28 cellular contexts compared by ENCODE assay signal in genomic region chr11:103618532-103618931, GRCh38.
DNase-seq lines count a peak whose midpoint lies in the region; ATAC-seq, FAIRE-seq and TF ChIP-seq lines count a peak whose summit lies in the region.
"Had no signal": no experiment of that assay in that cellular context is flagged by ENCODE, and none has a peak within 500 bp of the region (broad histone marks: within the 10 kb centered on the region; RNA-seq: fewer than 3 reads in every experiment).

No MANE protein-coding gene starts in this region.

- no peaks in the 10 kb centered on the region for H3K27me3 ChIP-seq in BJ (ENCODE audit: control insufficient read depth, insufficient read depth, low read length)
- no peaks in the 10 kb centered on the region for H3K27me3 ChIP-seq in IMR-90 (ENCODE audit: control insufficient read depth, insufficient read depth, low read length)
- no peaks in the 10 kb centered on the region for H3K27me3 ChIP-seq in astrocyte (ENCODE audit: insufficient read depth, low read length)
- H3K27me3 ChIP-seq in sigmoid colon = no peaks in the 10 kb centered on the region
- H3K27me3 ChIP-seq in PC-3 (ENCODE audit: low read length) = no peaks in the 10 kb centered on the region
- H3K27me3 ChIP-seq: adrenal gland, MG63, spleen had no signal

- H3K56ac ChIP-seq in IMR-90 (ENCODE audit: extremely low read depth, insufficient read depth, low read length) = no peak overlapping the region

- peaks cover 4% of the 10 kb centered on the region for H3K4me1 ChIP-seq in IMR-90 (ENCODE audit: control insufficient read depth, insufficient read depth, low read length)
- H3K4me1 ChIP-seq in astrocyte (ENCODE audit: insufficient read depth, low read length) = no peaks in the 10 kb centered on the region
- H3K4me1 ChIP-seq in sigmoid colon = no peaks in the 10 kb centered on the region
- H3K4me1 ChIP-seq in PC-3 (ENCODE audit: insufficient read depth, low read length) = no peaks in the 10 kb centered on the region
- H3K4me1 ChIP-seq: adrenal gland, psoas muscle, spleen had no signal

- no peak overlapping the region for H3K27ac Mint-ChIP-seq in astrocyte (ENCODE audit: unreplicated experiment)
- H3K27ac Mint-ChIP-seq: activated CD4-positive, alpha-beta T cell treated with anti-CD3 and anti-CD28 coated beads, Interleukin-2, amount 10 ng/mL, durations not matched to agents 24 days and 14 days; mesothelial cell of epicardium; natural killer cell treated with Interleukin-12 subunit alpha and Interleukin-12 subunit beta and Interleukin-15 and Interleukin-18, amount 100 ng/mL, for 72 hours; T-cell had no signal

- no peaks in the 10 kb centered on the region for H3K36me3 Mint-ChIP-seq in astrocyte (ENCODE audit: low read depth, unreplicated experiment)
- H3K36me3 Mint-ChIP-seq: mesothelial cell of epicardium; natural killer cell treated with Interleukin-12 subunit alpha and Interleukin-12 subunit beta and Interleukin-15 and Interleukin-18, amount 100 ng/mL, for 72 hours; T-cell had no signal

- H3K9me1 ChIP-seq in IMR-90 (ENCODE audit: insufficient read depth, low read length) = 0 out of 2 replicates have a peak, but pooled peaks cover 5% of the 10 kb centered on the region

- peak; percentile 58 for FAIRE-seq in astrocyte (lab: Jason Lieb, UNC)
- FAIRE-seq: TTC549 had no signal

- no peaks in the 10 kb centered on the region for H3K9me3 Mint-ChIP-seq in astrocyte (ENCODE audit: unreplicated experiment)
- H3K9me3 Mint-ChIP-seq: activated CD4-positive, alpha-beta T cell treated with anti-CD3 and anti-CD28 coated beads, Interleukin-2, amount 10 ng/mL, durations not matched to agents 24 days and 14 days; stimulated activated naive CD8-positive, alpha-beta T cell treated with anti-CD3 and anti-CD28 coated beads, Interleukin-15, amount 100 ng/mL, for 72 hours had no signal

- H3K4me2 ChIP-seq in IMR-90 (ENCODE audit: low read depth, low read length) = peak overlapping the region; percentile 31; the same call in 1 of the 2 replicates
- no peak overlapping the region for H3K4me2 ChIP-seq in astrocyte (ENCODE audit: low read length)
- H3K4me2 ChIP-seq in PC-3 (ENCODE audit: low read length) = no peak overlapping the region

- 0 out of 2 replicates have a peak overlapping the region, but pooled peaks have one; percentile 39 for H3K27ac ChIP-seq in IMR-90 (ENCODE audit: insufficient read depth, low read length)
- H3K27ac ChIP-seq in astrocyte (ENCODE audit: low read depth, low read length) = no peak overlapping the region
- H3K27ac ChIP-seq in sigmoid colon = no peak overlapping the region
- no peak overlapping the region for H3K27ac ChIP-seq in PC-3 (ENCODE audit: low read length)
- H3K27ac ChIP-seq: adrenal gland, psoas muscle, spleen had no signal

- H3K36me3 ChIP-seq in BJ (ENCODE audit: control insufficient read depth, insufficient read depth, low read length) = no peaks in the 10 kb centered on the region
- no peaks in the 10 kb centered on the region for H3K36me3 ChIP-seq in IMR-90 (ENCODE audit: control insufficient read depth, insufficient read depth, low read length)
- H3K36me3 ChIP-seq in astrocyte (ENCODE audit: insufficient read depth, low read length) = no peaks in the 10 kb centered on the region
- no peaks in the 10 kb centered on the region for H3K36me3 ChIP-seq in sigmoid colon
- no peaks in the 10 kb centered on the region for H3K36me3 ChIP-seq in PC-3 (ENCODE audit: low read depth, low read length)
- H3K36me3 ChIP-seq: adrenal gland, MG63, spleen had no signal

- H2BK120ac ChIP-seq in IMR-90 (ENCODE audit: low read depth, low read length) = peak overlapping the region; percentile 78

- no peak overlapping the region for H2AK9ac ChIP-seq in IMR-90 (replicated peaks; ENCODE audit: low read depth, low read length, poor library complexity)

- peak overlapping the region; percentile 16; the same call in 1 of the 2 replicates for H3K14ac ChIP-seq in IMR-90 (replicated peaks; ENCODE audit: low read depth, low read length)

- in situ Hi-C loops in IMR-90 (cut with MboI; ENCODE audit: low sequenced_read_pairs) = no loop called here

- intact Hi-C loops in IMR-90 (cut with micrococcal nuclease) (no loop called here), sigmoid colon (cut with DNase I) (no loop called here), PC-3 (cut with micrococcal nuclease) (no loop called here)

- H3K4me3 ChIP-seq in BJ (ENCODE audit: low read depth, low read length) (no peak overlapping the region), IMR-90 (ENCODE audit: insufficient read depth, low read depth, low read length) (no peak overlapping the region), astrocyte (ENCODE audit: insufficient read depth, low read depth, low read length) (no peak overlapping the region), fibroblast of villous mesenchyme (ENCODE audit: low read depth, low read length) (no peak overlapping the region), sigmoid colon (no peak overlapping the region), PC-3 (ENCODE audit: low read length) (no peak overlapping the region)
- H3K4me3 ChIP-seq: adrenal gland, MG63, psoas muscle, spleen had no signal

- peak overlapping the region; percentile 64 for H2BK5ac ChIP-seq in IMR-90 (ENCODE audit: low read depth, low read length, poor library complexity, severe bottlenecking)

- DNase-seq in BJ (ENCODE audit: low read depth) = peak; percentile 54
- DNase-seq in IMR-90 = peak; percentile 83
- peak; percentile 68 for DNase-seq in astrocyte (ENCODE audit: low read depth)
- peak; percentile 76 for DNase-seq in fibroblast of villous mesenchyme (ENCODE audit: low read depth)
- DNase-seq in sigmoid colon = no peak
- no peak for DNase-seq in PC-3
- no peak for DNase-seq in effector CD4-positive, alpha-beta T cell
- DNase-seq: activated CD4-positive, alpha-beta T cell treated with anti-CD3 and anti-CD28 coated beads, Interleukin-2, amount 10 ng/mL, durations not matched to agents 24 days and 14 days; activated effector memory CD4-positive, alpha-beta T cell treated with anti-CD3 and anti-CD28 coated beads, Interleukin-2, amount 50 U/mL, for 16 hours; adrenal gland; AML-193; central memory CD4-positive, alpha-beta T cell; DMS79 treated with DMSO at 0.1 percent for 48 hours; head of caudate nucleus; MG63; NCI-H146; NCI-H2171; psoas muscle; spleen; stimulated activated CD4-positive, alpha-beta T cell treated with anti-CD3 and anti-CD28 coated beads, Interleukin-4, amount 100 ng/mL, for 24 hours; stimulated activated naive CD8-positive, alpha-beta T cell treated with anti-CD3 and anti-CD28 coated beads, Interleukin-15, amount 100 ng/mL, for 72 hours; T-cell; trophoblast cell had no signal

- TF ChIP-seq RAD21 in IMR-90 (IDR thresholded peaks at IDR 0.05; ENCODE audit: low read length) = no peak

- dilution Hi-C loops in IMR-90 (cut with HindIII; ENCODE audit: low sequenced_read_pairs, unreplicated experiment) = no loop called here

- TF ChIP-seq EP300 in sigmoid colon (IDR thresholded peaks at IDR 0.05) = no peak

- no peak overlapping the region for H3K4me3 Mint-ChIP-seq in astrocyte (ENCODE audit: unreplicated experiment)
- H3K4me3 Mint-ChIP-seq: activated CD4-positive, alpha-beta T cell treated with anti-CD3 and anti-CD28 coated beads, Interleukin-2, amount 10 ng/mL, durations not matched to agents 24 days and 14 days; mesothelial cell of epicardium; natural killer cell treated with Interleukin-12 subunit alpha and Interleukin-12 subunit beta and Interleukin-15 and Interleukin-18, amount 100 ng/mL, for 72 hours; stimulated activated naive CD8-positive, alpha-beta T cell treated with anti-CD3 and anti-CD28 coated beads, Interleukin-15, amount 100 ng/mL, for 72 hours; T-cell had no signal

- 0 out of 3 replicates have a peak overlapping the region, but pooled peaks have one; percentile 2 for H2BK15ac ChIP-seq in IMR-90 (ENCODE audit: low read depth, low read length)

- peak overlapping the region; percentile 86 for H3K18ac ChIP-seq in IMR-90 (ENCODE audit: low read depth, low read length)

- H3K9ac ChIP-seq in IMR-90 (ENCODE audit: low read depth, low read length) (no peak overlapping the region), astrocyte (ENCODE audit: low read length) (no peak overlapping the region), PC-3 (ENCODE audit: low read length) (no peak overlapping the region)

- peak overlapping the region in 1 of 2 experiments; percentile 43; a peak in 1 of 4 replicates for H4K8ac ChIP-seq in IMR-90 (ENCODE audit: low read depth in 2 of 2, low read length in 2 of 2)

- no peaks in the 10 kb centered on the region for H3K27me3 Mint-ChIP-seq in astrocyte (ENCODE audit: low read depth, unreplicated experiment)
- H3K27me3 Mint-ChIP-seq: activated CD4-positive, alpha-beta T cell treated with anti-CD3 and anti-CD28 coated beads, Interleukin-2, amount 10 ng/mL, durations not matched to agents 24 days and 14 days had no signal

- no peaks in the 10 kb centered on the region for H3K4me1 Mint-ChIP-seq in astrocyte (ENCODE audit: low read depth, unreplicated experiment)
- H3K4me1 Mint-ChIP-seq: activated CD4-positive, alpha-beta T cell treated with anti-CD3 and anti-CD28 coated beads, Interleukin-2, amount 10 ng/mL, durations not matched to agents 24 days and 14 days; stimulated activated naive CD8-positive, alpha-beta T cell treated with anti-CD3 and anti-CD28 coated beads, Interleukin-15, amount 100 ng/mL, for 72 hours; T-cell had no signal

- H3K79me2 ChIP-seq in astrocyte (ENCODE audit: insufficient read depth, low read length) (no peaks in the 10 kb centered on the region), PC-3 (ENCODE audit: low read length) (no peaks in the 10 kb centered on the region)

- TF ChIP-seq CTCF in BJ (IDR thresholded peaks at IDR 0.05; ENCODE audit: insufficient read depth, low read depth, low read length) (no peak), IMR-90 (conservative IDR thresholded peaks at IDR 0.05; ENCODE audit: low read depth, low read length) (no peak), astrocyte (IDR thresholded peaks at IDR 0.05; ENCODE audit: insufficient read depth, low read depth, low read length) (no peak), fibroblast of villous mesenchyme (IDR thresholded peaks at IDR 0.05; ENCODE audit: insufficient read depth, low read depth, low read length) (no peak), sigmoid colon (IDR thresholded peaks at IDR 0.05) (no peak), PC-3 (conservative IDR thresholded peaks at IDR 0.05; ENCODE audit: low read depth, low read length) (no peak)

- CTCF ChIA-PET in BJ (lab: Yijun Ruan, JAX) (interaction anchor here (0.6 to 2.0 kb wide), 2 partner anchors 9 to 100 kb away, joined by 3 to 8 read pairs; no protein-coding TSS in a partner anchor), IMR-90 (lab: Yijun Ruan, JAX) (no interaction called here), PC-3 (lab: Charles Lee) (interaction anchor here (0.7 kb wide), 1 partner anchor 9 kb away, joined by 7 read pairs; no protein-coding TSS in a partner anchor)

- peak overlapping the region; percentile 75 for H2BK20ac ChIP-seq in IMR-90 (ENCODE audit: low read depth, low read length)

- H2AFZ ChIP-seq in IMR-90 (replicated peaks; ENCODE audit: low read length, poor library complexity) = no peak overlapping the region
- no peak overlapping the region for H2AFZ ChIP-seq in astrocyte (ENCODE audit: low read depth, low read length)
- H2AFZ ChIP-seq in PC-3 (ENCODE audit: low read length) = no peak overlapping the region

- peak overlapping the region; percentile 22; the same call in 1 of the 2 replicates for H2AK5ac ChIP-seq in IMR-90 (ENCODE audit: low read depth, low read length)

- H3K9me2 ChIP-seq in PC-3 (replicated peaks; ENCODE audit: low read length) = no peaks in the 10 kb centered on the region

- H3K4ac ChIP-seq in IMR-90 (ENCODE audit: low read depth, low read length) = peak overlapping the region; percentile 66

- BruUV-seq in IMR-90 (replicated peaks; lab: Mats Ljungman, UMichigan) = no TSS peak
- BruUV-seq in PC-3 (replicated peaks; lab: Mats Ljungman, UMichigan) = no TSS peak

- no peaks in the 10 kb centered on the region for H3F3A ChIP-seq in PC-3 (ENCODE audit: low read length, unreplicated experiment)

- H3K9me3 ChIP-seq in IMR-90 (ENCODE audit: control insufficient read depth, insufficient read depth, low read length) (no peaks in the 10 kb centered on the region), astrocyte (ENCODE audit: insufficient read depth, low read depth, low read length) (no peaks in the 10 kb centered on the region), sigmoid colon (no peaks in the 10 kb centered on the region), PC-3 (ENCODE audit: low read length) (no peaks in the 10 kb centered on the region)
- H3K9me3 ChIP-seq: adrenal gland, MG63, psoas muscle, spleen had no signal

- H4K5ac ChIP-seq in IMR-90 (ENCODE audit: low read depth, low read length) = peak overlapping the region; percentile 65

- H3K23ac ChIP-seq in IMR-90 (ENCODE audit: low read depth, low read length) = no peak overlapping the region

- TF ChIP-seq POLR2A in IMR-90 (IDR thresholded peaks at IDR 0.05; ENCODE audit: low read depth, low read length) (no peak), sigmoid colon (IDR thresholded peaks at IDR 0.05) (no peak)

- ATAC-seq in IMR-90 (ENCODE audit: low read depth) (peak; percentile 82), PC-3 (no peak), HG02870 (IDR thresholded peaks at IDR 0.05; ENCODE audit: unreplicated experiment) (no peak)
- ATAC-seq: natural killer cell treated with Interleukin-12 subunit alpha and Interleukin-12 subunit beta and Interleukin-15 and Interleukin-18, amount 100 ng/mL, for 72 hours; psoas muscle; Right ventricle myocardium inferior; stimulated activated naive CD8-positive, alpha-beta T cell treated with anti-CD3 and anti-CD28 coated beads, Interleukin-15, amount 100 ng/mL, for 72 hours; T-cell had no signal

- POLR2A ChIA-PET in BJ (lab: Charles Lee) = interaction anchor here (0.9 kb wide), 1 partner anchor 9 kb away, joined by 4 read pairs; no protein-coding TSS in a partner anchor
- POLR2A ChIA-PET in IMR-90 (lab: Charles Lee; ENCODE audit: unreplicated experiment) = no interaction called here
- POLR2A ChIA-PET in PC-3 (lab: Charles Lee; ENCODE audit: unreplicated experiment) = no interaction called here

- WGBS in IMR-90 (ENCODE audit: extremely low coverage in 2 of 2, insufficient read length in 1 of 2), 2 experiments = no CpG with 5 or more reads among the region's 3 CpGs
- 78 to 83% methylated on average over 3 of the region's 3 CpGs for WGBS in sigmoid colon, 2 donors

- H4K20me1 ChIP-seq in IMR-90 (ENCODE audit: insufficient read depth, low read length) = no peaks in the 10 kb centered on the region
- H4K20me1 ChIP-seq in astrocyte (ENCODE audit: insufficient read depth, low read length) = no peaks in the 10 kb centered on the region
- H4K20me1 ChIP-seq in PC-3 (ENCODE audit: low read length) = no peaks in the 10 kb centered on the region

- H4K91ac ChIP-seq in IMR-90 (ENCODE audit: insufficient read depth, low read depth, low read length) = peak overlapping the region; percentile 0; the same call in 1 of the 2 replicates

- H3K79me1 ChIP-seq in IMR-90 (ENCODE audit: low read depth in 1 of 2, low read length in 2 of 2) = no peaks in the 10 kb centered on the region

Comparison
In these comparisons a context has a peak if more than half of its experiments do, and no peak if none do; other contexts are left out.
1. DNase-seq: peak in BJ (single experiment), IMR-90 (single experiment), astrocyte (single experiment) and fibroblast of villous mesenchyme (single experiment); none in sigmoid colon (single experiment), PC-3 (single experiment) and effector CD4-positive, alpha-beta T cell (single experiment).